21 cellular contexts compared by ENCODE assay signal in the genomic region with DNA sequence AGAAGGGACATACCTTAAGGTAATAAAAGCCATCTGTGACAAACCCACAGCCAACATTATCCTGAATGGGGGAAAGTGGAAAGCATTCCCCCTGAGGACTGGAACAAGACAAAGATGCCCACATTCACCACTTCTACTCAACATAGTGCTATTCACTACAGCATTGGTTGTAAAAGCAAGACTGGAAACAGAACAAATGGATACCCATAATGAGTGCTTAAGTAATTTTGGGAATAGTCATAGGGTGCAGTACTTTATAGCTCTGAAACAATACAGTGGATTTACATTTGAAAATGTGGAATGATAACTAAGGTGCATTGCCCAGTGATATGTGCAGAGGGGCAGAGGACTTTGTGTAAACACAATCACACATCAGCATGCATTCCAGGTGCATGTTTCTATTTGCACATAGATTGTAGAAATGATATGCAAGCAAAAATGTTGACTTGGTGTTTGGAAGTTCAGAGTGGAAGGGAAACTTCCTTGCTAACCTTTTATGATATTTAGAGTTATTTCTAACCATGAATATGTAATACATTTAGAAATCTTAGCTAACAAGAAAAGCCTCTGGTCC.
"Had no signal": no experiment of that assay in that cellular context is flagged by ENCODE, and none has a peak within 500 bp of the region (broad histone marks: within the 10 kb centered on the region; RNA-seq: fewer than 3 reads in every experiment).

No MANE protein-coding gene starts in this region.

- H3K9me3 Mint-ChIP-seq: effector memory CD8-positive, alpha-beta T cell; mesothelial cell of epicardium; naive B cell; natural killer cell treated with Interleukin-12 subunit alpha and Interleukin-12 subunit beta and Interleukin-15 and Interleukin-18, amount 100 ng/mL, for 72 hours; neural crest cell; stimulated activated memory B cell treated with anti-CD40 and anti-IgM and Interleukin-4, amounts not matched to agents 10 μg/mL and 1 μg/mL and 100 μg/mL, for 72 hours had no signal

- DNase-seq: cortex of kidney; effector memory CD8-positive, alpha-beta T cell; erythroblast; left cardiac atrium; left lung; mesenchymal stem cell; mucosa of descending colon; naive B cell; sigmoid colon; stimulated activated CD4-positive, alpha-beta T cell treated with anti-CD3 and anti-CD28 coated beads, Interleukin-4, amount 100 ng/mL, for 4 hours; stimulated activated naive CD8-positive, alpha-beta T cell treated with anti-CD3 and anti-CD28 coated beads, Interleukin-15, Interleukin-2, amounts not matched to agents 100 U/mL and 50 U/mL, for 24 hours; substantia nigra; testis; tibial artery; upper lobe of left lung had no signal

- H3K4me3 Mint-ChIP-seq: effector memory CD8-positive, alpha-beta T cell; mesothelial cell of epicardium; naive B cell; natural killer cell treated with Interleukin-12 subunit alpha and Interleukin-12 subunit beta and Interleukin-15 and Interleukin-18, amount 100 ng/mL, for 72 hours; neural crest cell; stimulated activated memory B cell treated with anti-CD40 and anti-IgM and Interleukin-4, amounts not matched to agents 10 μg/mL and 1 μg/mL and 100 μg/mL, for 72 hours had no signal

- H3K27ac Mint-ChIP-seq: effector memory CD8-positive, alpha-beta T cell; mesothelial cell of epicardium; naive B cell; natural killer cell treated with Interleukin-12 subunit alpha and Interleukin-12 subunit beta and Interleukin-15 and Interleukin-18, amount 100 ng/mL, for 72 hours; stimulated activated memory B cell treated with anti-CD40 and anti-IgM and Interleukin-4, amounts not matched to agents 10 μg/mL and 1 μg/mL and 100 μg/mL, for 72 hours had no signal

- H3K27ac ChIP-seq: left lung, prostate gland, right atrium auricular region, sigmoid colon, testis, tibial artery, upper lobe of left lung had no signal

- H3K27me3 ChIP-seq: left lung, right atrium auricular region, sigmoid colon, testis, tibial artery, upper lobe of left lung had no signal

- ATAC-seq: effector memory CD8-positive, alpha-beta T cell; left cardiac atrium; left lung; mucosa of descending colon; natural killer cell treated with Interleukin-12 subunit alpha and Interleukin-12 subunit beta and Interleukin-15 and Interleukin-18, amount 100 ng/mL, for 72 hours; stimulated activated memory B cell treated with anti-CD40 and anti-IgM and Interleukin-4, amounts not matched to agents 10 μg/mL and 1 μg/mL and 100 μg/mL, for 72 hours; stimulated activated naive CD8-positive, alpha-beta T cell treated with anti-CD3 and anti-CD28 coated beads, Interleukin-15, Interleukin-2, amounts not matched to agents 100 U/mL and 50 U/mL, for 24 hours had no signal

- H3K9me3 ChIP-seq: left lung, mucosa of descending colon, prostate gland, right atrium auricular region, sigmoid colon, testis, tibial artery, upper lobe of left lung had no signal

- H3K36me3 Mint-ChIP-seq: mesothelial cell of epicardium; naive B cell; natural killer cell treated with Interleukin-12 subunit alpha and Interleukin-12 subunit beta and Interleukin-15 and Interleukin-18, amount 100 ng/mL, for 72 hours; stimulated activated memory B cell treated with anti-CD40 and anti-IgM and Interleukin-4, amounts not matched to agents 10 μg/mL and 1 μg/mL and 100 μg/mL, for 72 hours had no signal

- H3K4me3 ChIP-seq: left lung, mucosa of descending colon, prostate gland, right atrium auricular region, sigmoid colon, testis, tibial artery, upper lobe of left lung had no signal

- H3K36me3 ChIP-seq: left lung, prostate gland, right atrium auricular region, sigmoid colon, tibial artery, upper lobe of left lung had no signal

- H3K4me1 Mint-ChIP-seq: neural crest cell had no signal

- H3K4me1 ChIP-seq: left lung, prostate gland, right atrium auricular region, testis, tibial artery, upper lobe of left lung had no signal
